23 cellular contexts compared by ENCODE assay signal in genomic region chr10:86049442-86049841, GRCh38.
"Had no signal": no experiment of that assay in that cellular context is flagged by ENCODE, and none has a peak within 500 bp of the region (broad histone marks: within the 10 kb centered on the region; RNA-seq: fewer than 3 reads in every experiment).

No MANE protein-coding gene starts in this region.

- H3K4me3 ChIP-seq: adrenal gland, K562 had no signal

- H3K9me3 ChIP-seq: adrenal gland had no signal

- H3K36me3 ChIP-seq: adrenal gland had no signal

- DNase-seq: activated B cell treated with CpG ODN at 0.5 μM for 24 hours; activated CD4-positive, alpha-beta T cell treated with anti-CD3 and anti-CD28 coated beads for 1 hour; activated CD4-positive, alpha-beta T cell treated with anti-CD3 and anti-CD28 coated beads, Interleukin-2, amount 10 ng/mL, durations not matched to agents 24 days and 14 days; activated CD4-positive, alpha-beta T cell treated with anti-CD3 and anti-CD28 coated beads, Interleukin-2, amount 50 U/mL, for 48 hours; activated naive CD4-positive, alpha-beta T cell treated with anti-CD3 and anti-CD28 coated beads, Interleukin-2, amount 50 U/mL, for 16 hours; activated naive CD8-positive, alpha-beta T cell treated with anti-CD3 and anti-CD28 coated beads, Interleukin-2, amount 10 ng/mL, durations not matched to agents 7 days and 5 days; activated T-cell treated with anti-CD3 and anti-CD28 coated beads, Interleukin-2, amount 50 U/mL, for 1 hour; anterior cingulate cortex; caudate nucleus; Kasumi-1; NCI-H1105 treated with DMSO at 0.1 percent for 48 hours; NCI-H1436 treated with DMSO at 0.1 percent for 48 hours; NCI-H187 treated with DMSO at 0.1 percent for 48 hours; NCI-H345; NCI-H510A; NCI-H526 treated with DMSO at 0.1 percent for 48 hours; NCI-H82; PC-3; SIG-M5; T-helper 17 cell; T-helper 9 cell had no signal

- H3K27me3 ChIP-seq: adrenal gland had no signal

- H3K27ac ChIP-seq: adrenal gland had no signal

- ATAC-seq: K562, PC-3, T-helper 17 cell had no signal

- H3K4me1 ChIP-seq: adrenal gland had no signal
